In genomic region chr7:32490127-32490796, GRCh38 we compare ENCODE assay signal across 1 cellular context.
TF ChIP-seq lines count a peak whose summit lies in the region.

LSM5 (minus strand) TSS chr7:32490380; CDS start chr7:32490365, 15 bp downstream.

TF ChIP-seq in HEK293, 187 proteins besides CTCF, POLR2A, EP300 and RAD21 (continued from another document):
- no peak for TF ChIP-seq ZNF704 (tag by site-specific recombination; IDR thresholded peaks at IDR 0.05)
- no peak for TF ChIP-seq ZNF174 (tag by site-specific recombination; IDR thresholded peaks at IDR 0.05)
- TF ChIP-seq ZNF571 (tag by site-specific recombination; IDR thresholded peaks at IDR 0.05): no peak
- TF ChIP-seq ZSCAN4 (tag by site-specific recombination; IDR thresholded peaks at IDR 0.05): no peak
- no peak for TF ChIP-seq ZNF513 (tag by site-specific recombination; IDR thresholded peaks at IDR 0.05)
- no peak for TF ChIP-seq ZNF19 (tag by site-specific recombination; IDR thresholded peaks at IDR 0.05; ENCODE audit: low read depth)
- TF ChIP-seq ZNF521 (tag by site-specific recombination; IDR thresholded peaks at IDR 0.05): no peak
- TF ChIP-seq TRIM28 (IDR thresholded peaks at IDR 0.05; ENCODE audit: borderline replicate concordance, low read length): peak; percentile 94
- peak; percentile 95 for TF ChIP-seq YY2 (tag by site-specific recombination; IDR thresholded peaks at IDR 0.05)
- TF ChIP-seq GLIS1 (tag by site-specific recombination; IDR thresholded peaks at IDR 0.05): no peak
- TF ChIP-seq AEBP2 (tag by site-specific recombination; IDR thresholded peaks at IDR 0.05; ENCODE audit: borderline replicate concordance): no peak
- TF ChIP-seq PATZ1 (tag by site-specific recombination; IDR thresholded peaks at IDR 0.05): peak; percentile 52
- no peak for TF ChIP-seq ZNF239 (tag by site-specific recombination; IDR thresholded peaks at IDR 0.05)
- TF ChIP-seq ZSCAN30 (tag by site-specific recombination; IDR thresholded peaks at IDR 0.05): peak; percentile 50; the same call in 1 of the 2 replicates
- peak; percentile 38; the same call in 1 of the 2 replicates for TF ChIP-seq ZNF121 (tag by site-specific recombination; IDR thresholded peaks at IDR 0.05)
- TF ChIP-seq ZNF670 (tag by site-specific recombination; IDR thresholded peaks at IDR 0.05; ENCODE audit: low read depth): no peak
- TF ChIP-seq PRDM1 (tag by site-specific recombination; IDR thresholded peaks at IDR 0.05): peak; percentile 87
- no peak for TF ChIP-seq IKZF3 (tag by site-specific recombination; IDR thresholded peaks at IDR 0.05)
- TF ChIP-seq ZNF600 (tag by site-specific recombination; IDR thresholded peaks at IDR 0.05): no peak
- TF ChIP-seq HOXC10 (CRISPR knock-in tag; IDR thresholded peaks at IDR 0.05): peak; percentile 93
- 0 out of 2 replicates have a peak, but pooled peaks have one; percentile 16 for TF ChIP-seq ZSCAN16 (tag by site-specific recombination; IDR thresholded peaks at IDR 0.05)
- TF ChIP-seq ZBTB21 (tag by site-specific recombination; IDR thresholded peaks at IDR 0.05): peak; percentile 51; the same call in 1 of the 2 replicates
- TF ChIP-seq ZSCAN23 (tag by site-specific recombination; IDR thresholded peaks at IDR 0.05): no peak
- TF ChIP-seq ZNF843 (tag by site-specific recombination; IDR thresholded peaks at IDR 0.05): peak; percentile 62
- TF ChIP-seq ZNF629 (tag by site-specific recombination; IDR thresholded peaks at IDR 0.05): peak; percentile 55; the same call in 1 of the 2 replicates
- TF ChIP-seq ZNF423 (tag by site-specific recombination; IDR thresholded peaks at IDR 0.05): no peak
- TF ChIP-seq MEIS1 (CRISPR knock-in tag; IDR thresholded peaks at IDR 0.05; ENCODE audit: borderline replicate concordance): no peak
- no peak for TF ChIP-seq ZNF664 (tag by site-specific recombination; IDR thresholded peaks at IDR 0.05)
- no peak for TF ChIP-seq WT1 (tag by site-specific recombination; IDR thresholded peaks at IDR 0.05)
- no peak for TF ChIP-seq ZNF514 (tag by site-specific recombination; IDR thresholded peaks at IDR 0.05)
- TF ChIP-seq ZFP3 (tag by site-specific recombination; IDR thresholded peaks at IDR 0.05; ENCODE audit: low read depth): no peak
- TF ChIP-seq OSR2 (tag by site-specific recombination; IDR thresholded peaks at IDR 0.05): no peak
- TF ChIP-seq ZFP69B (tag by site-specific recombination; IDR thresholded peaks at IDR 0.05): 0 out of 2 replicates have a peak, but pooled peaks have one; percentile 41
- no peak for TF ChIP-seq ZNF785 (tag by site-specific recombination; IDR thresholded peaks at IDR 0.05)
- no peak for TF ChIP-seq ZNF292 (tag by site-specific recombination; IDR thresholded peaks at IDR 0.05; ENCODE audit: borderline replicate concordance, low read depth)
- TF ChIP-seq ZNF426 (tag by site-specific recombination; IDR thresholded peaks at IDR 0.05): no peak
- TF ChIP-seq ZNF768 (tag by site-specific recombination; IDR thresholded peaks at IDR 0.05): no peak
- TF ChIP-seq ZFHX2 (tag by site-specific recombination; conservative IDR thresholded peaks at IDR 0.05): peak; percentile 58
- TF ChIP-seq ZNF274 (IDR thresholded peaks at IDR 0.05; ENCODE audit: low read length): no peak
- TF ChIP-seq ZNF274 (tag by site-specific recombination; IDR thresholded peaks at IDR 0.05; ENCODE audit: borderline replicate concordance): no peak
- peak; percentile 98 for TF ChIP-seq ZNF518A (tag by site-specific recombination; conservative IDR thresholded peaks at IDR 0.05; ENCODE audit: low read depth)
- no peak for TF ChIP-seq ZNF302 (tag by site-specific recombination; IDR thresholded peaks at IDR 0.05; ENCODE audit: low read depth)
- TF ChIP-seq ZFP41 (tag by site-specific recombination; IDR thresholded peaks at IDR 0.05; ENCODE audit: borderline replicate concordance): no peak
- TF ChIP-seq ELK4 (IDR thresholded peaks at IDR 0.05; ENCODE audit: borderline replicate concordance, low read depth, low read length): 0 out of 2 replicates have a peak, but pooled peaks have one; percentile 48
- peak; percentile 83 for TF ChIP-seq ZXDB (tag by site-specific recombination; IDR thresholded peaks at IDR 0.05)
